ENCODE assay signal across 17 cellular contexts in the genomic region with DNA sequence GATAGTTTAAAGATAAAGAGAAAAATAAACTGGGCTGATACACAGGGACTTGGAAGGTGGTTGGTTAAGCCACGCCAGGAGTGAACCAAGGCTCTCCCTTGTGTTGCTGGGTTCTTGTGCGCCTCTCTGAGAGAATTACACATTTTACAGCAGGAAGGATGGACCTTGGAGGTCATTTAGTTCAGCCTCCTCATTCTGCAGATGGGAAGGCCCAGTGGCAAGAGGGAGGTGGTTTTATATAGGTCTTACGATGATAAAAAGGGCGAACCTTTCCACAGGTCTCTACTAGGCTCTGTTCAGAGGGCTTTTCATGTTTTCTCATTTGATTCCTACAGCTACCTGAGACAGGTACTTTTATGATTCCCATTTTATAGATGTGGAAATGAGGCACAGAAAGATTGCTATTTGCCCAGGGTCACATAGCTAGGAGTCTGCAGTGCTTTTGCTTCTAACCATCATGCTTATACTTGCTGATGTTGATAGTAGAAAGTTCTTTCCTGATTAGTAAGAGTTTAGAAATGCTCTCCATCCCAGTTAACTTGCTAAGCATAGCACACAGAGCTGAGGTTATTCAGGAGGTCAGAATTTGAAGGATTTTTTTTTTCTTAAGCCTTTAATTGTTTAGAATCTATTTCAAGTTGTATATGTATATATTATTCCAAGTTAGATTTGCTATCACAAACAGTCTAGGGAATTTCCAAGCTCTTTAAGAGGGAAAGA. TPM values are rescaled to one million over a fixed set of nuclear protein-coding genes. Genes with fewer than 3 reads are reported as not detected.
DNase-seq lines count a peak whose midpoint lies in the region; ATAC-seq and TF ChIP-seq lines count a peak whose summit lies in the region.
"Had no signal": no experiment of that assay in that cellular context is flagged by ENCODE, and none has a peak within 500 bp of the region (broad histone marks: within the 10 kb centered on the region; RNA-seq: fewer than 3 reads in every experiment).

No MANE protein-coding gene starts in this region.

- no peak for ATAC-seq in PC-3
- ATAC-seq: activated CD8-positive, alpha-beta T cell treated with anti-CD3 and anti-CD28 coated beads, Interleukin-2, amount 10 ng/mL, durations not matched to agents 7 days and 5 days; Panc1; stimulated activated effector memory CD8-positive, alpha-beta T cell treated with anti-CD3 and anti-CD28 coated beads, Interleukin-12 subunit alpha, Interleukin-12 subunit beta, amount 100 ng/mL, for 72 hours had no signal

- no peaks in the 10 kb centered on the region for H3K9me2 ChIP-seq in PC-3 (replicated peaks; ENCODE audit: low read length)

- CTCF ChIA-PET in PC-3 (lab: Charles Lee) = no interaction called here

- H3K36me3 ChIP-seq in PC-3 (ENCODE audit: low read depth, low read length) = peaks cover 8% of the 10 kb centered on the region
- peaks cover 6 to 10% of the 10 kb centered on the region in 2 donors for H3K36me3 ChIP-seq in muscle layer of duodenum (ENCODE audit: control insufficient read depth in 1 of 2, insufficient read depth in 2 of 2, low read length in 2 of 2)
- H3K36me3 ChIP-seq in H7 (replicated peaks; ENCODE audit: control insufficient read depth, insufficient read depth, low read length) = peaks cover 7% of the 10 kb centered on the region

- H3K4me3 ChIP-seq in PC-3 (ENCODE audit: low read length) (no peak overlapping the region), epithelial cell of esophagus (ENCODE audit: low read length) (no peak overlapping the region), muscle layer of duodenum (ENCODE audit: low read depth in 1 of 2, low read length in 2 of 2) (no peak overlapping the region), H7 (ENCODE audit: insufficient read depth, low read depth, low read length) (no peak overlapping the region)

- no peaks in the 10 kb centered on the region for H3K4me1 ChIP-seq in PC-3 (ENCODE audit: insufficient read depth, low read length)
- peaks cover 4 to 8% of the 10 kb centered on the region in 2 donors for H3K4me1 ChIP-seq in muscle layer of duodenum (ENCODE audit: control insufficient read depth in 1 of 2, insufficient read depth in 2 of 2, low read length in 2 of 2)
- H3K4me1 ChIP-seq: parathyroid adenoma had no signal

- H3K4me2 ChIP-seq in PC-3 (ENCODE audit: low read length) = no peak overlapping the region

- H3K9ac ChIP-seq in PC-3 (ENCODE audit: low read length) = no peak overlapping the region
- H3K9ac ChIP-seq: parathyroid adenoma had no signal

- H3K9me3 ChIP-seq in PC-3 (ENCODE audit: low read length) (peaks cover 5% of the 10 kb centered on the region; the same call in 1 of the 2 replicates), muscle layer of duodenum (ENCODE audit: control insufficient read depth in 1 of 2, low read length in 2 of 2) (peaks cover 0 to 3% of the 10 kb centered on the region in 2 donors)

- no peaks in the 10 kb centered on the region for H3K27me3 ChIP-seq in PC-3 (ENCODE audit: low read length)
- no peaks in the 10 kb centered on the region for H3K27me3 ChIP-seq in muscle layer of duodenum (ENCODE audit: low read depth, low read length)
- no peaks in the 10 kb centered on the region for H3K27me3 ChIP-seq in H7 (ENCODE audit: control insufficient read depth, insufficient read depth, low read length)

- BruUV-seq in PC-3 (replicated peaks; lab: Mats Ljungman, UMichigan) = no TSS peak

- no peak for TF ChIP-seq CTCF in PC-3 (conservative IDR thresholded peaks at IDR 0.05; ENCODE audit: low read depth, low read length)
- no peak for TF ChIP-seq CTCF in epithelial cell of esophagus (IDR thresholded peaks at IDR 0.05; ENCODE audit: insufficient read depth, low read depth, low read length, missing control alignments)

- H4K20me1 ChIP-seq in PC-3 (ENCODE audit: low read length) = no peaks in the 10 kb centered on the region

- H2AFZ ChIP-seq in PC-3 (ENCODE audit: low read length) = no peak overlapping the region
- H2AFZ ChIP-seq: parathyroid adenoma had no signal

- intact Hi-C loops in PC-3 (cut with micrococcal nuclease) = no loop called here

- no peaks in the 10 kb centered on the region for H3F3A ChIP-seq in PC-3 (ENCODE audit: low read length, unreplicated experiment)

- POLR2A ChIA-PET in PC-3 (lab: Charles Lee; ENCODE audit: unreplicated experiment) = no interaction called here

- H3K27ac ChIP-seq in PC-3 (ENCODE audit: low read length) (no peak overlapping the region), muscle layer of duodenum (ENCODE audit: low read length) (peak overlapping the region; percentile 11)
- H3K27ac ChIP-seq: parathyroid adenoma had no signal

- DNase-seq in AG08396 (ENCODE audit: low spot score) (peak; percentile 67), PC-3 (peak; percentile 5), epithelial cell of esophagus (ENCODE audit: low read depth) (peak; percentile 73), NCI-H2029 treated with DMSO at 0.1 percent for 48 hours (lab: John Stamatoyannopoulos, UW) (no peak), ureter (ENCODE audit: low spot score) (no peak), putamen (ENCODE audit: low spot score) (no peak), H7 (no peak)
- DNase-seq: activated CD8-positive, alpha-beta T cell treated with anti-CD3 and anti-CD28 coated beads, Interleukin-2, amount 10 ng/mL, durations not matched to agents 7 days and 5 days; activated naive CD4-positive, alpha-beta T cell treated with anti-CD3 and anti-CD28 coated beads for 36 hours; NCI-H1092 treated with DMSO at 0.1 percent for 48 hours; NCI-H446 treated with DMSO at 0.1 percent for 48 hours; stimulated activated CD4-positive, alpha-beta T cell treated with anti-CD3 and anti-CD28 coated beads, Interleukin-2, amount 100 ng/mL, for 24 hours; T-helper 2 cell had no signal

- H3K79me2 ChIP-seq in PC-3 (ENCODE audit: low read length) = 0 out of 2 replicates have a peak, but pooled peaks cover 8% of the 10 kb centered on the region

RNA-seq across cellular contexts. Expression of gene HIVEP1, which starts 12.8 kb away (rescaled TPM):
- total RNA-seq in PC-3 (2014; rRNA removed) (6.6 and 10.0 TPM in 2 replicates), ureter (42.5 TPM)
- total RNA-seq in H7 (2014; rRNA removed; shearing (Covaris generic)) = 13.3 and 16.0 TPM in 2 replicates

Comparison
In these comparisons a context has a peak if more than half of its experiments do, and no peak if none do; other contexts are left out.
1. DNase-seq: peak in AG08396 (single experiment), PC-3 (single experiment) and epithelial cell of esophagus (single experiment); none in NCI-H2029 treated with DMSO at 0.1 percent for 48 hours (single experiment), ureter (single experiment), putamen (single experiment) and H7 (single experiment).